25 cellular contexts compared by ENCODE assay signal in the genomic region with DNA sequence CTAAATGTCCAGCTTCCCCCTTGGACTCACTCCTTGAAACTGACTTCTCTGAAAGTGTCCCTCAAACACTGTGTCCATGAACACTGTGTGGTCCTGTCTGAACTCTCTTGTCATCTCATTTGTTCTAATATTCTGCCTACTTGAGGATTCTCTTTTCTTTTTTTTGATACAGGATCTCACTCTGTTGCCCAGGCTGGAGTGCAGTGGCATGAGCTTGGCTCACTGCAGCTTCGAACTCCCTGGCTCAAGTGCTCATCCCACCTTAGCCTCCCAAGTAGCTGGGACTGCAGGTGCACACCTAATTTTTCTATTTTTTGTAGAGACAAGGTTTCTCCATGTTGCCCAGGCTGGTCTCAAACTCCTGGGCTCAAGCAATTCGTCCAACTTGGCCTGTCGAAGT. TPM values are rescaled to one million over a fixed set of nuclear protein-coding genes. Genes with fewer than 3 reads are reported as not detected.
"Had no signal": no experiment of that assay in that cellular context is flagged by ENCODE, and none has a peak within 500 bp of the region (broad histone marks: within the 10 kb centered on the region; RNA-seq: fewer than 3 reads in every experiment).

No MANE protein-coding gene starts in this region.

- H3K9ac ChIP-seq: SK-N-SH had no signal

- H3K4me2 ChIP-seq: SK-N-SH had no signal

- H3K9me2 ChIP-seq: SK-N-SH had no signal

- DNase-seq: Kasumi-1; KG1; MM.1S; NCI-H1092 treated with DMSO at 0.1 percent for 48 hours; NCI-H1436; NCI-H187; NCI-H2029; NCI-H2081 treated with DMSO at 0.1 percent for 48 hours; NCI-H2171; NCI-H226; NCI-H446; NCI-H510A; NCI-H524 treated with DMSO at 0.1 percent for 48 hours; NCI-H82; NK-92 treated with Interleukin-12 subunit alpha and Interleukin-12 subunit beta, amount 100 ng/mL, for 24 hours; PC-3; SHP77; SK-N-SH; SW 1271 had no signal

- H3K9me3 ChIP-seq: SK-N-SH had no signal

- H3K27ac ChIP-seq: RWPE1 had no signal

- ATAC-seq: Panc1, PC-3 had no signal

RNA-seq across cellular contexts. Expression of a gene that starts 53.0 kb away (rescaled TPM):
- total RNA-seq: HT-29, M059J, OCI-LY7, PC-3, SK-MEL-5 had no signal
- polyA plus RNA-seq: SK-N-SH had no signal
